1 cellular context compared by ENCODE assay signal in the genomic region with DNA sequence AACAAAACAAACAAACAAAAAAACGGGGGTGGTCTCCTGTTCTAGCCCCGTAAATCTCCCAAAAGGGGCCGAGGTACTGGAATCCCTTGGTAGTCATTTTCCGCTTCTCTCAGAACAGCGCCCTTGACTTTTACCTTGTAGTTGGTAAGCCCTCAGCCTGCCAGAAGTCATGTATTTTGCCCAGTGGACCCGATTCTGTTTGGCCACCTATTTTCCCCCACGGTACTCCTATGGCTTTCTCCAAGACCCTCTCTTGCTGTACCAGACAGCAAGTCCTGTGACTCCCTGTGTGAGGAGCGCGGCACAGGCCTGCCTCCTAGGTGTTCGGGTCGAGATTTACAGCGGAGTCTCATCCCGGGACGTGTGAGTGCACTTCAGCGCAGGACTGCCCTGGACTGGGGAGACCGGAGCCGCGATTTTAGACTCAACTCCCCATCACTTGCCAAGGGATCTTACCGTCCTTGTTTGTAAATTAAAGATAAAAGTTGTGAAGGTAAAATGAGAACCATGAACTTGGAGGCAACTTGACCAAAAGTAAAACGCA.
TF ChIP-seq lines count a peak whose summit lies in the region.

No MANE protein-coding gene starts in this region.

TF ChIP-seq in neural cell, 6 proteins besides CTCF, POLR2A, EP300 and RAD21:
- TF ChIP-seq REST (IDR thresholded peaks at IDR 0.05; ENCODE audit: borderline replicate concordance) = peak; percentile 6
- TF ChIP-seq TAF1 (IDR thresholded peaks at IDR 0.05; ENCODE audit: low read depth) = no peak
TF ChIP-seq in neural cell: peak in this region for 1.
